8 cellular contexts compared by ENCODE assay signal in genomic region chr10:72875250-72876055, GRCh38. TPM values are rescaled to one million over a fixed set of nuclear protein-coding genes. Genes with fewer than 3 reads are reported as not detected.
DNase-seq lines count a peak whose midpoint lies in the region; ATAC-seq, FAIRE-seq and TF ChIP-seq lines count a peak whose summit lies in the region.

No MANE protein-coding gene starts in this region.

- no peaks in the 10 kb centered on the region for H3K36me3 ChIP-seq in A673 (ENCODE audit: insufficient read depth, low read length, poor library complexity, severe bottlenecking)
- H3K36me3 ChIP-seq in endothelial cell of umbilical vein (ENCODE audit: control insufficient read depth in 2 of 2, extremely low read depth in 1 of 2, insufficient read depth in 2 of 2, low read length in 2 of 2) = peaks cover 0 to 3% of the 10 kb centered on the region in 2 experiments

- intact Hi-C loops in A673 (cut with micrococcal nuclease; ENCODE audit: unreplicated experiment) (loop anchor here (5.0 kb wide), 1 partner anchor 513 kb away; no protein-coding TSS in a partner anchor), endothelial cell of umbilical vein (cut with micrococcal nuclease) (loop anchor here (1.0 kb wide), 2 partner anchors 186 to 511 kb away; no protein-coding TSS in a partner anchor)

- peak; percentile 71 for TF ChIP-seq CTCF in A673 (conservative IDR thresholded peaks at IDR 0.05; ENCODE audit: low read depth, low read length)
- peak; percentile 13 to 26 for TF ChIP-seq CTCF in endothelial cell of umbilical vein (IDR thresholded peaks at IDR 0.05; ENCODE audit: extremely low read depth in 1 of 2, insufficient read depth in 1 of 2, low read depth in 1 of 2, low read length in 2 of 2)
- peak; percentile 59 for TF ChIP-seq CTCF in retinal pigment epithelial cell (conservative IDR thresholded peaks at IDR 0.05; ENCODE audit: low read depth, low read length)

- no peak overlapping the region for H3K4me2 ChIP-seq in endothelial cell of umbilical vein (ENCODE audit: insufficient read depth, low read length)

- H3K79me2 ChIP-seq in endothelial cell of umbilical vein (ENCODE audit: control insufficient read depth, insufficient read depth, low read length) = no peaks in the 10 kb centered on the region

- DNase-seq in A673 (ENCODE audit: low spot score) (peak; percentile 43), ELR (ENCODE audit: low read depth) (peak; percentile 55), NCI-H748 treated with DMSO at 0.1 percent for 48 hours (lab: John Stamatoyannopoulos, UW) (peak; percentile 3), endothelial cell of umbilical vein (ENCODE audit: low read depth, low spot score) (peak; percentile 66), retinal pigment epithelial cell (ENCODE audit: low read depth) (peak; percentile 3), activated gamma-delta T cell treated with Interleukin-2 at 50 U/mL for 16 hours (no peak)

- no peak overlapping the region for H2AFZ ChIP-seq in endothelial cell of umbilical vein (ENCODE audit: low read depth, low read length)

- no peak overlapping the region for H3K9ac ChIP-seq in endothelial cell of umbilical vein (replicated peaks; ENCODE audit: extremely low read depth, insufficient read depth, low read length)

- POLR2A ChIA-PET in A673 (lab: Charles Lee; ENCODE audit: low non-redundant PET) = no interaction called here
- POLR2A ChIA-PET in endothelial cell of umbilical vein (lab: Charles Lee) = no interaction called here

- FAIRE-seq in endothelial cell of umbilical vein (lab: Jason Lieb, UNC) = peak; percentile 48

- ATAC-seq in GM19467 (IDR thresholded peaks at IDR 0.05; ENCODE audit: unreplicated experiment) (no peak), GM21515 (IDR thresholded peaks at IDR 0.05; ENCODE audit: unreplicated experiment) (no peak)

- dilution Hi-C loops in endothelial cell of umbilical vein (cut with MboI; ENCODE audit: extremely low pct_ligation_motif_present, low sequenced_read_pairs) = no loop called here

- no peak for TF ChIP-seq POLR2A in endothelial cell of umbilical vein (IDR thresholded peaks at IDR 0.05; ENCODE audit: low read depth, low read length)

- CTCF ChIA-PET in A673 (lab: Charles Lee) = no interaction called here
- CTCF ChIA-PET in endothelial cell of umbilical vein (lab: Charles Lee) = interaction anchor here (0.9 to 1.7 kb wide), 5 partner anchors 41 to 511 kb away, joined by 4 to 16 read pairs (median 5); no protein-coding TSS in a partner anchor

- H3K4me1 ChIP-seq in A673 (ENCODE audit: insufficient read depth, low read length, poor library complexity, severe bottlenecking) (no peaks in the 10 kb centered on the region), endothelial cell of umbilical vein (ENCODE audit: control insufficient read depth, extremely low read depth, insufficient read depth, low read length) (no peaks in the 10 kb centered on the region)

- H4K20me1 ChIP-seq in endothelial cell of umbilical vein (replicated peaks; ENCODE audit: control insufficient read depth, extremely low read depth, insufficient read depth, low read length) = no peaks in the 10 kb centered on the region

- BruUV-seq in A673 (replicated peaks; lab: Mats Ljungman, UMichigan) (no TSS peak), endothelial cell of umbilical vein (replicated peaks; lab: Mats Ljungman, UMichigan) (no TSS peak)

- no peak overlapping the region for H3K4me3 ChIP-seq in A673 (ENCODE audit: low read depth, low read length, poor library complexity, severe bottlenecking)
- no peak overlapping the region for H3K4me3 ChIP-seq in endothelial cell of umbilical vein (replicated peaks in 1 of 3; ENCODE audit: insufficient read depth in 1 of 3, low read depth in 1 of 3, low read length in 3 of 3)
- H3K4me3 ChIP-seq in retinal pigment epithelial cell (ENCODE audit: low read length) = no peak overlapping the region

- H3K9me3 ChIP-seq in A673 (ENCODE audit: low read depth, low read length, poor library complexity, severe bottlenecking) (no peaks in the 10 kb centered on the region), endothelial cell of umbilical vein (replicated peaks; ENCODE audit: control insufficient read depth, insufficient read depth, low read length) (no peaks in the 10 kb centered on the region)

- no peaks in the 10 kb centered on the region for H3K27me3 ChIP-seq in A673 (replicated peaks; ENCODE audit: insufficient read depth, low read depth, low read length, poor library complexity)
- no peaks in the 10 kb centered on the region for H3K27me3 ChIP-seq in endothelial cell of umbilical vein (ENCODE audit: control insufficient read depth in 2 of 2, insufficient read depth in 2 of 2, low read length in 2 of 2)

- H3K9me1 ChIP-seq in endothelial cell of umbilical vein (replicated peaks; ENCODE audit: control insufficient read depth, extremely low read depth, insufficient read depth, low read length) = no peaks in the 10 kb centered on the region

- H3K27ac ChIP-seq in A673 (ENCODE audit: low read depth, low read length, poor library complexity, severe bottlenecking) (no peak overlapping the region), endothelial cell of umbilical vein (ENCODE audit: insufficient read depth, low read depth, low read length) (no peak overlapping the region)

TF ChIP-seq in endothelial cell of umbilical vein, 7 proteins besides CTCF, POLR2A, EP300 and RAD21:
- TF ChIP-seq GATA2 (IDR thresholded peaks at IDR 0.05; ENCODE audit: insufficient read depth, insufficient read length, low read depth, low read length) = no peak
- no peak for TF ChIP-seq POLR2AphosphoS5 (IDR thresholded peaks at IDR 0.05; ENCODE audit: insufficient read depth, low read depth, low read length)
- no peak for TF ChIP-seq EZH2 (IDR thresholded peaks at IDR 0.05; ENCODE audit: borderline replicate concordance, low read depth, low read length, severe bottlenecking)
- no peak for TF ChIP-seq MAX (IDR thresholded peaks at IDR 0.05; ENCODE audit: insufficient read depth, insufficient read length)
- no peak for TF ChIP-seq FOS (IDR thresholded peaks at IDR 0.05; ENCODE audit: borderline replicate concordance, insufficient read depth, low read length)

RNA-seq across cellular contexts. Expression of gene OIT3, which starts 18.1 kb away (rescaled TPM):
- total RNA-seq in A673 (2021) (not detected in 2 replicates), endothelial cell of umbilical vein (0.15 TPM in 1 of 2 replicates, not detected in the other)
- 0.05 TPM in 1 of 2 replicates, not detected in the other for polyA plus RNA-seq in endothelial cell of umbilical vein
- 0.03 and 0.05 TPM in 2 replicates for polyA plus RNA-seq in endothelial cell of umbilical vein (2011; cell fraction: cytosol; rRNA removed)
- 0.18 and 0.32 TPM in 2 replicates for polyA plus RNA-seq in endothelial cell of umbilical vein (2011; cell fraction: nucleus; rRNA removed)
- polyA plus RNA-seq in endothelial cell of umbilical vein (2012) = not detected in 2 replicates
- polyA minus RNA-seq in endothelial cell of umbilical vein = 0.49 and 0.61 TPM in 2 replicates
- not detected for polyA minus RNA-seq in endothelial cell of umbilical vein (2011; cell fraction: cytosol; rRNA and poly(A)+ RNA removed)
- 0.43 and 0.67 TPM in 2 replicates for polyA minus RNA-seq in endothelial cell of umbilical vein (2011; cell fraction: nucleus; rRNA and poly(A)+ RNA removed)

Comparison
In these comparisons a context has a peak if more than half of its experiments do, and no peak if none do; other contexts are left out.
1. CTCF ChIP-seq: peak in every context shown above with its lines; median percentile 71 in A673; 59 in retinal pigment epithelial cell; 20 in endothelial cell of umbilical vein.